ENCODE assay signal across 17 cellular contexts in the genomic region with DNA sequence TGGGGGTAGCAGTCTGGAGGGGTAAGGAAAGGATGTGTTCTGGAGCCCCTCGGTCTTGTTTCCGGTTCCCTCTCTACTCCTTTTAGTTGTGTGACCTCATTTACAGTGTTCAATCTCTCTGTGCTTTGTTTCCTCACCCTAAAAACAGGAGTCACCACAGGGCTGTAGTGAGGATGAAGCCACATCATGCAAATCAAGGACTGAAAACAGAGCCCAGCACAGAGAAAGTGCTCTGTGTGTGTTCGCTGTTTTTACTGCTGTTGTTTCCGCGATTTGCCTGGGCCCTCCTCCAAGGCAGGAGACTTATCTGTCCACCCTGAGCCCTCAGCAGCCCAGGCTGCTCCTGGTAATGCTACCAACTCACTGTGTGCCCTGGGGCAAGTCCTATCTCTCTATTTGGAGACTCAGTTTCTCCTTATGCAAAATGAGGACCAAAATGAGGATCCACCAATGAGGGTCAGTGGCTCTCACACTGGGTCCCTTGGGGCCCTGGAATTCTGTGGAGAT.
"Had no signal": no experiment of that assay in that cellular context is flagged by ENCODE, and none has a peak within 500 bp of the region (broad histone marks: within the 10 kb centered on the region; RNA-seq: fewer than 3 reads in every experiment).

No MANE protein-coding gene starts in this region.

- H3K4me1 ChIP-seq: parathyroid adenoma had no signal

- H3K4me3 ChIP-seq: ascending aorta, lower lobe of right lung, right atrium auricular region, upper lobe of right lung had no signal

- H3K9me3 Mint-ChIP-seq: activated naive CD4-positive, alpha-beta T cell treated with anti-CD3 and anti-CD28 coated beads, Interleukin-2, amount 50 U/mL, for 24 hours; activated T-cell treated with anti-CD3 and anti-CD28 coated beads, Interleukin-2, amount 50 U/mL, for 72 hours; natural killer cell treated with Interleukin-12 subunit alpha and Interleukin-12 subunit beta and Interleukin-15 and Interleukin-18, amount 100 ng/mL, for 72 hours; stimulated activated naive CD8-positive, alpha-beta T cell treated with anti-CD3 and anti-CD28 coated beads, Interleukin-15, amount 100 ng/mL, for 72 hours had no signal

- H3K4me1 Mint-ChIP-seq: activated naive CD4-positive, alpha-beta T cell treated with anti-CD3 and anti-CD28 coated beads, Interleukin-2, amount 50 U/mL, for 24 hours; stimulated activated naive CD8-positive, alpha-beta T cell treated with anti-CD3 and anti-CD28 coated beads, Interleukin-15, amount 100 ng/mL, for 72 hours had no signal

- H3K9me3 ChIP-seq: ascending aorta, lower lobe of right lung, right atrium auricular region, upper lobe of right lung had no signal

- H3K27ac Mint-ChIP-seq: activated naive CD4-positive, alpha-beta T cell treated with anti-CD3 and anti-CD28 coated beads, Interleukin-2, amount 50 U/mL, for 24 hours; activated T-cell treated with anti-CD3 and anti-CD28 coated beads, Interleukin-2, amount 50 U/mL, for 72 hours; natural killer cell treated with Interleukin-12 subunit alpha and Interleukin-12 subunit beta and Interleukin-15 and Interleukin-18, amount 100 ng/mL, for 72 hours; stimulated activated naive CD8-positive, alpha-beta T cell treated with anti-CD3 and anti-CD28 coated beads, Interleukin-15, amount 100 ng/mL, for 72 hours had no signal

- H3K27me3 ChIP-seq: ascending aorta, right atrium auricular region, upper lobe of right lung had no signal

- H3K36me3 Mint-ChIP-seq: activated naive CD4-positive, alpha-beta T cell treated with anti-CD3 and anti-CD28 coated beads, Interleukin-2, amount 50 U/mL, for 24 hours; natural killer cell treated with Interleukin-12 subunit alpha and Interleukin-12 subunit beta and Interleukin-15 and Interleukin-18, amount 100 ng/mL, for 72 hours had no signal

- DNase-seq: activated CD4-positive, alpha-beta T cell treated with anti-CD3 and anti-CD28 coated beads, Interleukin-2, amount 50 U/mL, for 1 hour; activated CD4-positive, CD25-positive, alpha-beta regulatory T cell treated with anti-CD3 and anti-CD28 coated beads, Interleukin-2, amount 50 U/mL, for 72 hours; activated T-cell treated with anti-CD3 and anti-CD28 coated beads, Interleukin-2, amount 50 U/mL, for 72 hours; effector CD4-positive, alpha-beta T cell; lower lobe of right lung; stimulated activated CD4-positive, alpha-beta T cell treated with anti-CD3 and anti-CD28 coated beads, Interleukin-15, amount 100 ng/mL, for 24 hours; stimulated activated CD4-positive, alpha-beta T cell treated with anti-CD3 and anti-CD28 coated beads, Interleukin-2, amount 100 ng/mL, for 48 hours; stimulated activated naive CD8-positive, alpha-beta T cell treated with anti-CD3 and anti-CD28 coated beads, Interleukin-15, amount 100 ng/mL, for 72 hours; SW 1271; T-helper 2 cell had no signal

- H3K27ac ChIP-seq: ascending aorta, lower lobe of right lung, parathyroid adenoma, right atrium auricular region, upper lobe of right lung, VCaP had no signal

- ATAC-seq: activated T-cell treated with anti-CD3 and anti-CD28 coated beads, Interleukin-2, amount 50 U/mL, for 72 hours; lower lobe of right lung; natural killer cell treated with Interleukin-12 subunit alpha and Interleukin-12 subunit beta and Interleukin-15 and Interleukin-18, amount 100 ng/mL, for 72 hours; stimulated activated naive CD8-positive, alpha-beta T cell treated with anti-CD3 and anti-CD28 coated beads, Interleukin-15, amount 100 ng/mL, for 72 hours; upper lobe of right lung had no signal

- H3K9ac ChIP-seq: parathyroid adenoma had no signal

- H3K27me3 Mint-ChIP-seq: activated naive CD4-positive, alpha-beta T cell treated with anti-CD3 and anti-CD28 coated beads, Interleukin-2, amount 50 U/mL, for 24 hours had no signal

- H3K4me3 Mint-ChIP-seq: activated naive CD4-positive, alpha-beta T cell treated with anti-CD3 and anti-CD28 coated beads, Interleukin-2, amount 50 U/mL, for 24 hours; activated T-cell treated with anti-CD3 and anti-CD28 coated beads, Interleukin-2, amount 50 U/mL, for 72 hours; natural killer cell treated with Interleukin-12 subunit alpha and Interleukin-12 subunit beta and Interleukin-15 and Interleukin-18, amount 100 ng/mL, for 72 hours; stimulated activated naive CD8-positive, alpha-beta T cell treated with anti-CD3 and anti-CD28 coated beads, Interleukin-15, amount 100 ng/mL, for 72 hours had no signal

- H3K36me3 ChIP-seq: ascending aorta, lower lobe of right lung, right atrium auricular region, upper lobe of right lung had no signal
